In genomic region chr4:145814246-145814645, GRCh38 we compare ENCODE assay signal across 13 cellular contexts.
"Had no signal": no experiment of that assay in that cellular context is flagged by ENCODE, and none has a peak within 500 bp of the region (broad histone marks: within the 10 kb centered on the region; RNA-seq: fewer than 3 reads in every experiment).

No MANE protein-coding gene starts in this region.

- H3K9me3 Mint-ChIP-seq: natural killer cell treated with Interleukin-12 subunit alpha and Interleukin-12 subunit beta and Interleukin-15 and Interleukin-18, amount 100 ng/mL, for 72 hours had no signal

- H3K27ac ChIP-seq: adrenal gland, heart left ventricle, tibial artery, WERI-Rb-1 had no signal

- DNase-seq: activated CD4-positive, alpha-beta T cell treated with anti-CD3 and anti-CD28 coated beads for 4 hours; activated CD8-positive, alpha-beta memory T cell treated with anti-CD3 and anti-CD28 coated beads, Interleukin-2, amount 10 ng/mL, durations not matched to agents 7 days and 5 days; activated T-cell treated with anti-CD3 and anti-CD28 coated beads, Interleukin-2, amount 50 U/mL, for 48 hours; adrenal gland; foreskin melanocyte; heart left ventricle; occipital lobe; right cardiac atrium; small intestine; tibial artery; WERI-Rb-1 had no signal

- H3K4me3 ChIP-seq: adrenal gland, heart left ventricle, tibial artery had no signal

- H3K36me3 ChIP-seq: adrenal gland had no signal

- H3K27ac Mint-ChIP-seq: activated CD8-positive, alpha-beta memory T cell treated with anti-CD3 and anti-CD28 coated beads, Interleukin-2, amount 10 ng/mL, durations not matched to agents 7 days and 5 days; progenitor cell of endocrine pancreas had no signal

- H3K9me3 ChIP-seq: adrenal gland had no signal

- H3K4me3 Mint-ChIP-seq: activated CD8-positive, alpha-beta memory T cell treated with anti-CD3 and anti-CD28 coated beads, Interleukin-2, amount 10 ng/mL, durations not matched to agents 7 days and 5 days; natural killer cell treated with Interleukin-12 subunit alpha and Interleukin-12 subunit beta and Interleukin-15 and Interleukin-18, amount 100 ng/mL, for 72 hours had no signal

- H3K4me1 ChIP-seq: adrenal gland had no signal

- H3K27me3 ChIP-seq: adrenal gland, heart left ventricle, tibial artery had no signal

- ATAC-seq: activated CD8-positive, alpha-beta memory T cell treated with anti-CD3 and anti-CD28 coated beads, Interleukin-2, amount 10 ng/mL, durations not matched to agents 7 days and 5 days; heart left ventricle; natural killer cell treated with Interleukin-12 subunit alpha and Interleukin-12 subunit beta and Interleukin-15 and Interleukin-18, amount 100 ng/mL, for 72 hours; right cardiac atrium had no signal

- H3K27me3 Mint-ChIP-seq: activated CD8-positive, alpha-beta memory T cell treated with anti-CD3 and anti-CD28 coated beads, Interleukin-2, amount 10 ng/mL, durations not matched to agents 7 days and 5 days; natural killer cell treated with Interleukin-12 subunit alpha and Interleukin-12 subunit beta and Interleukin-15 and Interleukin-18, amount 100 ng/mL, for 72 hours; progenitor cell of endocrine pancreas had no signal
